Comparison of ENCODE assay signal across 23 cellular contexts in genomic region chr9:90985631-90986030, GRCh38.
DNase-seq lines count a peak whose midpoint lies in the region; ATAC-seq and TF ChIP-seq lines count a peak whose summit lies in the region.
"Had no signal": no experiment of that assay in that cellular context is flagged by ENCODE, and none has a peak within 500 bp of the region (broad histone marks: within the 10 kb centered on the region; RNA-seq: fewer than 3 reads in every experiment).

No MANE protein-coding gene starts in this region.

- H3K9ac ChIP-seq in GM23248 = no peak overlapping the region

- H3K27me3 ChIP-seq in GM23338 (ENCODE audit: insufficient read depth) = no peaks in the 10 kb centered on the region
- H3K27me3 ChIP-seq in RWPE2 (ENCODE audit: insufficient read depth, poor library complexity, severe bottlenecking) = no peaks in the 10 kb centered on the region
- no peaks in the 10 kb centered on the region for H3K27me3 ChIP-seq in GM23248 (replicated peaks; ENCODE audit: insufficient read depth)
- H3K27me3 ChIP-seq: MG63 had no signal

- no peak overlapping the region for H3K4me3 Mint-ChIP-seq in GM23338
- H3K4me3 Mint-ChIP-seq in stimulated activated effector memory CD8-positive, alpha-beta T cell treated with anti-CD3 and anti-CD28 coated beads, Interleukin-12 subunit alpha, Interleukin-12 subunit beta, amount 100 ng/mL, for 72 hours = no peak overlapping the region
- H3K4me3 Mint-ChIP-seq: activated naive CD4-positive, alpha-beta T cell treated with anti-CD3 and anti-CD28 coated beads, Interleukin-2, amount 50 U/mL, for 24 hours; activated T-helper 17 cell treated with anti-CD3 and anti-CD28 coated beads, Interleukin-2, amount 50 U/mL, for 72 hours; CD8-positive, alpha-beta memory T cell; HFFc6; memory B cell; T-cell had no signal

- no peak for TF ChIP-seq CTCF in GM23338 (conservative IDR thresholded peaks at IDR 0.05; ENCODE audit: low read depth in 2 of 2)
- TF ChIP-seq CTCF in RWPE2 (IDR thresholded peaks at IDR 0.05; ENCODE audit: poor library complexity, severe bottlenecking) = no peak
- no peak for TF ChIP-seq CTCF in fibroblast of mammary gland (conservative IDR thresholded peaks at IDR 0.05; ENCODE audit: control insufficient read depth, insufficient read depth, low read depth, low read length)

- no peak overlapping the region for H3K27ac Mint-ChIP-seq in GM23338
- H3K27ac Mint-ChIP-seq in stimulated activated effector memory CD8-positive, alpha-beta T cell treated with anti-CD3 and anti-CD28 coated beads, Interleukin-12 subunit alpha, Interleukin-12 subunit beta, amount 100 ng/mL, for 72 hours = peak overlapping the region; percentile 41
- H3K27ac Mint-ChIP-seq: activated naive CD4-positive, alpha-beta T cell treated with anti-CD3 and anti-CD28 coated beads, Interleukin-2, amount 50 U/mL, for 24 hours; activated T-helper 17 cell treated with anti-CD3 and anti-CD28 coated beads, Interleukin-2, amount 50 U/mL, for 72 hours; HFFc6; memory B cell; T-cell had no signal

- H3K9me3 ChIP-seq in RWPE2 (ENCODE audit: severe bottlenecking) (no peaks in the 10 kb centered on the region), GM23248 (ENCODE audit: low read depth) (no peaks in the 10 kb centered on the region)

- no peaks in the 10 kb centered on the region for H3K79me2 ChIP-seq in GM23338 (replicated peaks; ENCODE audit: insufficient read depth)
- no peaks in the 10 kb centered on the region for H3K79me2 ChIP-seq in GM23248 (ENCODE audit: insufficient read depth)

- peaks cover 2% of the 10 kb centered on the region for H3K27me3 Mint-ChIP-seq in GM23338 (ENCODE audit: insufficient read depth, low read depth, poor library complexity)
- H3K27me3 Mint-ChIP-seq: activated naive CD4-positive, alpha-beta T cell treated with anti-CD3 and anti-CD28 coated beads, Interleukin-2, amount 50 U/mL, for 24 hours had no signal

- H3K9me2 ChIP-seq in GM23338 (ENCODE audit: insufficient read depth) (peaks cover 8% of the 10 kb centered on the region; the same call in 1 of the 2 replicates), GM23248 (ENCODE audit: insufficient read depth) (no peaks in the 10 kb centered on the region)

- peaks cover 4% of the 10 kb centered on the region for H3K4me1 Mint-ChIP-seq in GM23338
- H3K4me1 Mint-ChIP-seq in stimulated activated effector memory CD8-positive, alpha-beta T cell treated with anti-CD3 and anti-CD28 coated beads, Interleukin-12 subunit alpha, Interleukin-12 subunit beta, amount 100 ng/mL, for 72 hours = peaks cover 10% of the 10 kb centered on the region
- H3K4me1 Mint-ChIP-seq: activated naive CD4-positive, alpha-beta T cell treated with anti-CD3 and anti-CD28 coated beads, Interleukin-2, amount 50 U/mL, for 24 hours; activated T-helper 17 cell treated with anti-CD3 and anti-CD28 coated beads, Interleukin-2, amount 50 U/mL, for 72 hours; CD8-positive, alpha-beta memory T cell; T-cell had no signal

- in situ Hi-C loops in GM23248 (cut with MboI) = no loop called here

- DNase-seq in GM23338 (ENCODE audit: low spot score) = no peak
- no peak for DNase-seq in RWPE2 (ENCODE audit: low spot score)
- DNase-seq in fibroblast of mammary gland (ENCODE audit: low read depth) = peak; percentile 9
- DNase-seq in stimulated activated effector memory CD8-positive, alpha-beta T cell treated with anti-CD3 and anti-CD28 coated beads, Interleukin-12 subunit alpha, Interleukin-12 subunit beta, amount 100 ng/mL, for 72 hours (ENCODE audit: low spot score in 2 of 2) = no peak
- DNase-seq in GM23248 = no peak
- no peak for DNase-seq in NCI-H1417 treated with DMSO at 0.1 percent for 48 hours (lab: John Stamatoyannopoulos, UW)
- DNase-seq: CD8-positive, alpha-beta memory T cell; DMS 273 treated with DMSO at 0.1 percent for 48 hours; EL; HFFc6; left cardiac atrium; MG63; NCI-H1105 treated with DMSO at 0.1 percent for 48 hours; NCI-H2029 treated with DMSO at 0.1 percent for 48 hours; NCI-H345; RPMI8226; stimulated activated naive CD4-positive, alpha-beta T cell treated with Interleukin-2 at 50 U/mL for 16 hours had no signal

- H3F3A ChIP-seq in GM23338 (replicated peaks; ENCODE audit: low read depth) (no peaks in the 10 kb centered on the region), GM23248 (ENCODE audit: insufficient read depth) (no peaks in the 10 kb centered on the region)

- ATAC-seq in GM23338 (no peak), RWPE2 (ENCODE audit: low read depth) (peak; percentile 81), GM21423 (IDR thresholded peaks at IDR 0.05; ENCODE audit: unreplicated experiment) (no peak)
- ATAC-seq in stimulated activated effector memory CD8-positive, alpha-beta T cell treated with anti-CD3 and anti-CD28 coated beads, Interleukin-12 subunit alpha, Interleukin-12 subunit beta, amount 100 ng/mL, for 72 hours = no peak
- ATAC-seq: T-cell had no signal

- H3K36me3 ChIP-seq in GM23338 (ENCODE audit: insufficient read depth) = no peaks in the 10 kb centered on the region
- no peaks in the 10 kb centered on the region for H3K36me3 ChIP-seq in RWPE2 (ENCODE audit: low read depth)
- H3K36me3 ChIP-seq in GM23248 (ENCODE audit: low read depth) = no peaks in the 10 kb centered on the region
- H3K36me3 ChIP-seq: MG63 had no signal

- no peaks in the 10 kb centered on the region for H4K20me1 ChIP-seq in GM23338 (replicated peaks; ENCODE audit: insufficient read depth)
- no peaks in the 10 kb centered on the region for H4K20me1 ChIP-seq in GM23248 (ENCODE audit: insufficient read depth)

- H3K4me2 ChIP-seq in GM23338 (no peak overlapping the region), GM23248 (ENCODE audit: unreplicated experiment) (no peak overlapping the region)

- H3K4me1 ChIP-seq in GM23338 (ENCODE audit: insufficient read depth) (0 out of 2 replicates have a peak, but pooled peaks cover 5% of the 10 kb centered on the region), RWPE2 (ENCODE audit: insufficient read depth, poor library complexity, severe bottlenecking) (peaks cover 11% of the 10 kb centered on the region), GM23248 (ENCODE audit: insufficient read depth) (no peaks in the 10 kb centered on the region)

- H3K4me3 ChIP-seq in GM23338 = no peak overlapping the region
- H3K4me3 ChIP-seq in RWPE2 (ENCODE audit: severe bottlenecking) = no peak overlapping the region
- H3K4me3 ChIP-seq in fibroblast of mammary gland (ENCODE audit: control insufficient read depth, low read depth, low read length) = no peak overlapping the region
- no peak overlapping the region for H3K4me3 ChIP-seq in GM23248
- H3K4me3 ChIP-seq: MG63, skin epidermis had no signal

- H3K36me3 Mint-ChIP-seq in GM23338 (ENCODE audit: low read depth) = no peaks in the 10 kb centered on the region
- peaks cover 7% of the 10 kb centered on the region for H3K36me3 Mint-ChIP-seq in stimulated activated effector memory CD8-positive, alpha-beta T cell treated with anti-CD3 and anti-CD28 coated beads, Interleukin-12 subunit alpha, Interleukin-12 subunit beta, amount 100 ng/mL, for 72 hours
- H3K36me3 Mint-ChIP-seq: activated naive CD4-positive, alpha-beta T cell treated with anti-CD3 and anti-CD28 coated beads, Interleukin-2, amount 50 U/mL, for 24 hours; CD8-positive, alpha-beta memory T cell; T-cell had no signal

- no peak overlapping the region for H3K27ac ChIP-seq in GM23338 (ENCODE audit: low read depth)
- peak overlapping the region; percentile 59 for H3K27ac ChIP-seq in RWPE2 (ENCODE audit: poor library complexity, severe bottlenecking)
- no peak overlapping the region for H3K27ac ChIP-seq in GM23248

- H2AFZ ChIP-seq in GM23338 (0 out of 2 replicates have a peak overlapping the region, but pooled peaks have one; percentile 16), GM23248 (no peak overlapping the region)

- no peaks in the 10 kb centered on the region; the same call in 1 of the 3 replicates for H3K9me3 Mint-ChIP-seq in GM23338
- no peaks in the 10 kb centered on the region for H3K9me3 Mint-ChIP-seq in stimulated activated effector memory CD8-positive, alpha-beta T cell treated with anti-CD3 and anti-CD28 coated beads, Interleukin-12 subunit alpha, Interleukin-12 subunit beta, amount 100 ng/mL, for 72 hours
- H3K9me3 Mint-ChIP-seq: activated naive CD4-positive, alpha-beta T cell treated with anti-CD3 and anti-CD28 coated beads, Interleukin-2, amount 50 U/mL, for 24 hours; activated T-helper 17 cell treated with anti-CD3 and anti-CD28 coated beads, Interleukin-2, amount 50 U/mL, for 72 hours had no signal

- WGBS in GM23248 (ENCODE audit: low coverage in 1 of 2, low lambda C conversion rate in 2 of 2, missing lambda C conversion rate in 2 of 2), 2 experiments = 66 to 71% methylated on average over 3 of the region's 3 CpGs

TF ChIP-seq in GM23338, 12 proteins besides CTCF, POLR2A, EP300 and RAD21 (continues in another document):
- TF ChIP-seq EZH2phosphoT487 (IDR thresholded peaks at IDR 0.05; ENCODE audit: unreplicated experiment) (no peak), EZH2 (IDR thresholded peaks at IDR 0.05; ENCODE audit: low read depth, unreplicated experiment) (no peak), ZNF331 (CRISPR knock-in tag; IDR thresholded peaks at IDR 0.05; ENCODE audit: low read depth) (no peak), NANOG (IDR thresholded peaks at IDR 0.05; ENCODE audit: borderline replicate concordance) (no peak), ETS1 (IDR thresholded peaks at IDR 0.05) (no peak), POLR2AphosphoS5 (IDR thresholded peaks at IDR 0.05; ENCODE audit: low read depth) (no peak), STAT1 (IDR thresholded peaks at IDR 0.05; ENCODE audit: unreplicated experiment) (no peak)
